In genomic region chr7:33044986-33045385, GRCh38 we compare ENCODE assay signal across 11 cellular contexts. TPM values are rescaled to one million over a fixed set of nuclear protein-coding genes. Genes with fewer than 3 reads are reported as not detected.
DNase-seq lines count a peak whose midpoint lies in the region; ATAC-seq, FAIRE-seq and TF ChIP-seq lines count a peak whose summit lies in the region.
"Had no signal": no experiment of that assay in that cellular context is flagged by ENCODE, and none has a peak within 500 bp of the region (broad histone marks: within the 10 kb centered on the region; RNA-seq: fewer than 3 reads in every experiment).

No MANE protein-coding gene starts in this region.

- H3K4me3 ChIP-seq in A673 (ENCODE audit: low read depth, low read length, poor library complexity, severe bottlenecking) (no peak overlapping the region), endocrine pancreas (ENCODE audit: control insufficient read depth, insufficient read depth, low read length) (peak overlapping the region; percentile 64), H7 (ENCODE audit: insufficient read depth, low read depth, low read length) (no peak overlapping the region)

- intact Hi-C loops in A673 (cut with micrococcal nuclease; ENCODE audit: unreplicated experiment) = loop anchor here (10.0 kb wide), 1 partner anchor 100 kb away; no protein-coding TSS in a partner anchor

- peak; percentile 30 for DNase-seq in A673 (ENCODE audit: low spot score)
- no peak for DNase-seq in GM19239 (ENCODE audit: insufficient read length, low spot score)
- no peak for DNase-seq in GM10266 (ENCODE audit: extremely low spot score)
- no peak for DNase-seq in H7
- no peak for DNase-seq in NCI-H345 (lab: John Stamatoyannopoulos, UW)
- DNase-seq: activated CD8-positive, alpha-beta memory T cell treated with anti-CD3 and anti-CD28 coated beads, Interleukin-2, amount 10 ng/mL, durations not matched to agents 7 days and 5 days; C1 segment of cervical spinal cord; NCI-H748 treated with DMSO at 0.1 percent for 48 hours had no signal

- FAIRE-seq in GM19239 (lab: Jason Lieb, UNC) = peak; percentile 45

- H3K9me3 ChIP-seq in A673 (ENCODE audit: low read depth, low read length, poor library complexity, severe bottlenecking) (no peaks in the 10 kb centered on the region), endocrine pancreas (ENCODE audit: control insufficient read depth, low read length) (no peaks in the 10 kb centered on the region)

- peak overlapping the region; percentile 57 for H3K27ac ChIP-seq in A673 (ENCODE audit: low read depth, low read length, poor library complexity, severe bottlenecking)

- H3K4me1 ChIP-seq in A673 (ENCODE audit: insufficient read depth, low read length, poor library complexity, severe bottlenecking) (peaks cover 50% of the 10 kb centered on the region), endocrine pancreas (ENCODE audit: control insufficient read depth, insufficient read depth, low read length) (peaks cover 27% of the 10 kb centered on the region)

- H3K9ac ChIP-seq in endocrine pancreas (ENCODE audit: control insufficient read depth, insufficient read depth, low read length) = no peak overlapping the region

- H3K27me3 ChIP-seq in A673 (replicated peaks; ENCODE audit: insufficient read depth, low read depth, low read length, poor library complexity) (no peaks in the 10 kb centered on the region), endocrine pancreas (ENCODE audit: control insufficient read depth, insufficient read depth, low read length) (no peaks in the 10 kb centered on the region), H7 (ENCODE audit: control insufficient read depth, insufficient read depth, low read length) (no peaks in the 10 kb centered on the region)

- CTCF ChIA-PET in A673 (lab: Charles Lee) = no interaction called here

- H3K36me3 ChIP-seq in A673 (ENCODE audit: insufficient read depth, low read length, poor library complexity, severe bottlenecking) (no peaks in the 10 kb centered on the region), endocrine pancreas (ENCODE audit: control insufficient read depth, insufficient read depth, low read length) (no peaks in the 10 kb centered on the region), H7 (replicated peaks; ENCODE audit: control insufficient read depth, insufficient read depth, low read length) (no peaks in the 10 kb centered on the region)

- BruUV-seq in A673 (replicated peaks; lab: Mats Ljungman, UMichigan) = no TSS peak

- POLR2A ChIA-PET in A673 (lab: Charles Lee; ENCODE audit: low non-redundant PET) = no interaction called here

- no peak for TF ChIP-seq CTCF in A673 (conservative IDR thresholded peaks at IDR 0.05; ENCODE audit: low read depth, low read length)
- TF ChIP-seq CTCF in GM10266 (IDR thresholded peaks at IDR 0.05; ENCODE audit: control insufficient read depth, insufficient read depth, low read depth, missing control alignments) = no peak

- peak; percentile 24 for ATAC-seq in HG03060 (IDR thresholded peaks at IDR 0.05; ENCODE audit: low read depth, unreplicated experiment)
- ATAC-seq in GM19324 (IDR thresholded peaks at IDR 0.05; ENCODE audit: low FRiP score, unreplicated experiment) = no peak
- ATAC-seq: activated CD8-positive, alpha-beta memory T cell treated with anti-CD3 and anti-CD28 coated beads, Interleukin-2, amount 10 ng/mL, durations not matched to agents 7 days and 5 days had no signal

RNA-seq across cellular contexts. Expression of gene NT5C3A, which starts 17.6 kb away (rescaled TPM):
- 51.3 and 57.7 TPM in 2 replicates for total RNA-seq in A673 (2021)
- total RNA-seq in H7 (2014; rRNA removed; shearing (Covaris generic)) = 20.0 and 27.5 TPM in 2 replicates
